In the genomic region with DNA sequence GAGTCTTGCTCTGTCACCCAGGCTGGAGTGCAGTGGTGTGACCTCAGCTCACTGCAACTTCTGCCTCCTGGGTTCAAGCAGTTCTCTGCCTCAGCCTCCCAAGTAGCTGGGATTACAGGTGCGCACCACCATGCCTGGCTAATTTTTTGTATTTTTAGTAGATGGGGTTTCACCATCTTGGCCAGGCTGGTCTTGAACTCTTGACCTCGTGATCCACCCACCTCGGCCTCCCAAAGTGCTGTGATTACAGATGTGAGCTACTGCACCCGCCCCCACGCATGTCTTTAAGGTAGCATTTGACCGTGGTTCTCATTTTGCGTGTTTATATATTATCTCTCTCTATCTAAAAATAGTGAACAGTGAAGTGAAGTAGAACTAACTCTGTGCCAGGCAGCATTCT, we compare ENCODE assay signal across 12 cellular contexts. TPM values are rescaled to one million over a fixed set of nuclear protein-coding genes. Genes with fewer than 3 reads are reported as not detected.
A peak's percentile ranks its signal among the peaks of the same experiment; 100 is the strongest.
DNase-seq lines count a peak whose midpoint lies in the region; ATAC-seq and TF ChIP-seq lines count a peak whose summit lies in the region.
"Not testable (repeated sequence)": the region's sequence is repeated elsewhere in the genome, so short reads cannot be mapped to it uniquely, and the experiment has no call there.
"Had no signal": no experiment of that assay in that cellular context is flagged by ENCODE, and none has a peak within 500 bp of the region (broad histone marks: within the 10 kb centered on the region; RNA-seq: fewer than 3 reads in every experiment).

No MANE protein-coding gene starts in this region.

- H3K4me3 Mint-ChIP-seq in CD8-positive, alpha-beta T cell: peak overlapping the region; percentile 35
- H3K4me3 Mint-ChIP-seq in activated CD4-positive, alpha-beta memory T cell treated with anti-CD3 and anti-CD28 coated beads for 36 hours: peak overlapping the region; percentile 38
- peak overlapping the region; percentile 39 for H3K4me3 Mint-ChIP-seq in activated naive CD4-positive, alpha-beta T cell treated with anti-CD3 and anti-CD28 coated beads for 36 hours
- H3K4me3 Mint-ChIP-seq in brain: peak overlapping the region; percentile 97 to 100 (median 99)
- peak overlapping the region; percentile 75 for H3K4me3 Mint-ChIP-seq in natural killer cell
- peak overlapping the region; percentile 54 for H3K4me3 Mint-ChIP-seq in stimulated activated memory B cell treated with anti-CD40 and anti-IgM and Interleukin-4, amounts not matched to agents 10 μg/mL and 1 μg/mL and 100 μg/mL, for 72 hours

- TF ChIP-seq CTCF in CD8-positive, alpha-beta T cell (IDR thresholded peaks at IDR 0.05); RWPE1 (conservative IDR thresholded peaks at IDR 0.05; ENCODE audit: low read depth); brain (conservative IDR thresholded peaks at IDR 0.05); natural killer cell (IDR thresholded peaks at IDR 0.05): not testable (repeated sequence)

- not testable (repeated sequence) for DNase-seq in CD8-positive, alpha-beta T cell; RWPE1 (ENCODE audit: low spot score); activated CD4-positive, alpha-beta memory T cell treated with anti-CD3 and anti-CD28 coated beads for 36 hours; activated naive CD4-positive, alpha-beta T cell treated with anti-CD3 and anti-CD28 coated beads for 36 hours; natural killer cell

- H3K4me1 Mint-ChIP-seq in CD8-positive, alpha-beta T cell (ENCODE audit: low read depth): peaks cover 69% of the 10 kb centered on the region
- peaks cover 60% of the 10 kb centered on the region for H3K4me1 Mint-ChIP-seq in activated CD4-positive, alpha-beta memory T cell treated with anti-CD3 and anti-CD28 coated beads for 36 hours (ENCODE audit: low read depth)
- H3K4me1 Mint-ChIP-seq in activated naive CD4-positive, alpha-beta T cell treated with anti-CD3 and anti-CD28 coated beads for 36 hours (ENCODE audit: low read depth): peaks cover 60% of the 10 kb centered on the region
- H3K4me1 Mint-ChIP-seq in brain (peaks cover 77% of the 10 kb centered on the region), natural killer cell (peaks cover 36 to 43% of the 10 kb centered on the region in 2 donors)
- H3K4me1 Mint-ChIP-seq in stimulated activated memory B cell treated with anti-CD40 and anti-IgM and Interleukin-4, amounts not matched to agents 10 μg/mL and 1 μg/mL and 100 μg/mL, for 72 hours: peaks cover 43% of the 10 kb centered on the region

- H3K27ac ChIP-seq in CD8-positive, alpha-beta T cell (ENCODE audit: low read depth, low read length): not testable (repeated sequence)
- 0 out of 2 replicates have a peak overlapping the region, but pooled peaks have one; percentile 23 for H3K27ac ChIP-seq in RWPE1

- not testable (repeated sequence) for H3K4me3 ChIP-seq in CD8-positive, alpha-beta T cell (ENCODE audit: low read depth, low read length)

- POLR2A ChIA-PET in CD8-positive, alpha-beta T cell (lab: Charles Lee); RWPE1 (lab: Yijun Ruan, JAX; ENCODE audit: low non-redundant PET); activated CD4-positive, alpha-beta memory T cell treated with anti-CD3 and anti-CD28 coated beads for 36 hours (lab: Charles Lee): not testable (repeated sequence)

- not testable (repeated sequence) for H3K9me3 Mint-ChIP-seq in CD8-positive, alpha-beta T cell; activated CD4-positive, alpha-beta memory T cell treated with anti-CD3 and anti-CD28 coated beads for 36 hours; activated naive CD4-positive, alpha-beta T cell treated with anti-CD3 and anti-CD28 coated beads for 36 hours; brain; natural killer cell; stimulated activated memory B cell treated with anti-CD40 and anti-IgM and Interleukin-4, amounts not matched to agents 10 μg/mL and 1 μg/mL and 100 μg/mL, for 72 hours

- H3K27ac Mint-ChIP-seq in CD8-positive, alpha-beta T cell: peak overlapping the region; percentile 82
- H3K27ac Mint-ChIP-seq in activated CD4-positive, alpha-beta memory T cell treated with anti-CD3 and anti-CD28 coated beads for 36 hours: peak overlapping the region; percentile 42
- peak overlapping the region; percentile 18 for H3K27ac Mint-ChIP-seq in activated naive CD4-positive, alpha-beta T cell treated with anti-CD3 and anti-CD28 coated beads for 36 hours
- H3K27ac Mint-ChIP-seq in brain: peak overlapping the region in 2 of 5 experiments; percentile 38 to 81
- H3K27ac Mint-ChIP-seq in natural killer cell: peak overlapping the region; percentile 98
- H3K27ac Mint-ChIP-seq in stimulated activated memory B cell treated with anti-CD40 and anti-IgM and Interleukin-4, amounts not matched to agents 10 μg/mL and 1 μg/mL and 100 μg/mL, for 72 hours: peak overlapping the region; percentile 97

- peaks cover 57% of the 10 kb centered on the region for H3K4me1 ChIP-seq in CD8-positive, alpha-beta T cell (ENCODE audit: insufficient read depth, low read length)

- H3K27me3 ChIP-seq in CD8-positive, alpha-beta T cell (ENCODE audit: insufficient read depth, low read length): not testable (repeated sequence)

- peaks cover 60% of the 10 kb centered on the region for H3K36me3 Mint-ChIP-seq in CD8-positive, alpha-beta T cell
- H3K36me3 Mint-ChIP-seq in activated CD4-positive, alpha-beta memory T cell treated with anti-CD3 and anti-CD28 coated beads for 36 hours: peaks cover 52% of the 10 kb centered on the region
- peaks cover 41% of the 10 kb centered on the region for H3K36me3 Mint-ChIP-seq in activated naive CD4-positive, alpha-beta T cell treated with anti-CD3 and anti-CD28 coated beads for 36 hours (ENCODE audit: low read depth)
- peaks cover 49% of the 10 kb centered on the region for H3K36me3 Mint-ChIP-seq in brain
- not testable (repeated sequence) for H3K36me3 Mint-ChIP-seq in natural killer cell
- peaks cover 35% of the 10 kb centered on the region for H3K36me3 Mint-ChIP-seq in stimulated activated memory B cell treated with anti-CD40 and anti-IgM and Interleukin-4, amounts not matched to agents 10 μg/mL and 1 μg/mL and 100 μg/mL, for 72 hours

- peaks cover 20% of the 10 kb centered on the region for H3K36me3 ChIP-seq in CD8-positive, alpha-beta T cell (ENCODE audit: insufficient read depth, low read length)

- not testable (repeated sequence) for H3K9me3 ChIP-seq in CD8-positive, alpha-beta T cell (ENCODE audit: low read length)

- ATAC-seq in CD8-positive, alpha-beta T cell; natural killer cell; stimulated activated memory B cell treated with anti-CD40 and anti-IgM and Interleukin-4, amounts not matched to agents 10 μg/mL and 1 μg/mL and 100 μg/mL, for 72 hours: not testable (repeated sequence)

- intact Hi-C loops in CD8-positive, alpha-beta T cell (cut with DNase I, micrococcal nuclease): loop anchor here (5.0 to 10.0 kb wide), 6 partner anchors 49 to 1271 kb away; a partner anchor contains a TSS
- intact Hi-C loops in activated CD4-positive, alpha-beta memory T cell treated with anti-CD3 and anti-CD28 coated beads for 36 hours (cut with micrococcal nuclease): loop anchor here (5.0 kb wide), 1 partner anchor 913 kb away; a partner anchor contains a TSS
- intact Hi-C loops in activated naive CD4-positive, alpha-beta T cell treated with anti-CD3 and anti-CD28 coated beads for 36 hours (cut with micrococcal nuclease): loop anchor here (5.0 kb wide), 1 partner anchor 182 kb away; a partner anchor contains a TSS
- intact Hi-C loops in natural killer cell (cut with micrococcal nuclease): loop anchor here (5.0 kb wide), 2 partner anchors 47 to 62 kb away; no protein-coding TSS in a partner anchor

- H3K27me3 Mint-ChIP-seq in CD8-positive, alpha-beta T cell (ENCODE audit: low read depth); activated CD4-positive, alpha-beta memory T cell treated with anti-CD3 and anti-CD28 coated beads for 36 hours; activated naive CD4-positive, alpha-beta T cell treated with anti-CD3 and anti-CD28 coated beads for 36 hours (ENCODE audit: low read depth); brain; natural killer cell (ENCODE audit: low read depth in 2 of 2); stimulated activated memory B cell treated with anti-CD40 and anti-IgM and Interleukin-4, amounts not matched to agents 10 μg/mL and 1 μg/mL and 100 μg/mL, for 72 hours: not testable (repeated sequence)

- CTCF ChIA-PET in CD8-positive, alpha-beta T cell (lab: Charles Lee): interaction anchor here (1.2 kb wide), 1 partner anchor 11 kb away, joined by 5 read pairs; no protein-coding TSS in a partner anchor
- CTCF ChIA-PET in RWPE1 (lab: Yijun Ruan, JAX): not testable (repeated sequence)
- CTCF ChIA-PET in activated CD4-positive, alpha-beta memory T cell treated with anti-CD3 and anti-CD28 coated beads for 36 hours (lab: Charles Lee): interaction anchor here (0.9 to 4.6 kb wide), 2 partner anchors 12 to 51 kb away, joined by 6 to 32 read pairs; no protein-coding TSS in a partner anchor
- CTCF ChIA-PET in activated naive CD4-positive, alpha-beta T cell treated with anti-CD3 and anti-CD28 coated beads for 36 hours (lab: Charles Lee): interaction anchor here (1.7 kb wide), 1 partner anchor 11 kb away, joined by 10 read pairs; no protein-coding TSS in a partner anchor

RNA-seq across cellular contexts. Expression of a gene that starts 2.3 kb away (rescaled TPM):
- total RNA-seq in CD8-positive, alpha-beta T cell: 10 to 100 TPM; 67.9 to 70.0 TPM
- 100 to 1,000 TPM; 429 to 457 TPM for total RNA-seq in activated CD4-positive, alpha-beta memory T cell treated with anti-CD3 and anti-CD28 coated beads for 36 hours
- 100 to 1,000 TPM; 373 to 397 TPM for total RNA-seq in activated naive CD4-positive, alpha-beta T cell treated with anti-CD3 and anti-CD28 coated beads for 36 hours
- polyA plus RNA-seq in brain (ENCODE audit: insufficient read depth, low read depth, low replicate concordance): 495 TPM
- total RNA-seq in natural killer cell: 100 to 1,000 TPM; 120 to 127 (median 127) TPM

RNA-seq across cellular contexts. Expression of a gene that starts 23.2 kb away (rescaled TPM):
- 1 to 10 TPM; 3.8 to 3.9 TPM for total RNA-seq in CD8-positive, alpha-beta T cell
- 10 to 100 TPM; 59.9 to 64.0 TPM for total RNA-seq in activated CD4-positive, alpha-beta memory T cell treated with anti-CD3 and anti-CD28 coated beads for 36 hours
- 10 to 100 TPM; 10.5 to 11.6 TPM for total RNA-seq in activated naive CD4-positive, alpha-beta T cell treated with anti-CD3 and anti-CD28 coated beads for 36 hours
- polyA plus RNA-seq in brain (ENCODE audit: insufficient read depth, low read depth, low replicate concordance): not detected
- 1 to 10 TPM; 2.6 to 6.4 (median 4.2) TPM for total RNA-seq in natural killer cell
- total RNA-seq: cerebellum, frontal cortex, H9, temporal lobe had no signal
- polyA plus RNA-seq: BJ had no signal

Comparison
In these comparisons a context has a peak if more than half of its experiments do, and no peak if none do; other contexts are left out.
1. H3K4me3 Mint-ChIP-seq: peak in every context shown above with its lines; median percentile 99 in brain; 75 in natural killer cell; 54 in stimulated activated memory B cell treated with anti-CD40 and anti-IgM and Interleukin-4, amounts not matched to agents 10 μg/mL and 1 μg/mL and 100 μg/mL, for 72 hours; 39 in activated naive CD4-positive, alpha-beta T cell treated with anti-CD3 and anti-CD28 coated beads for 36 hours; 38 in activated CD4-positive, alpha-beta memory T cell treated with anti-CD3 and anti-CD28 coated beads for 36 hours; 35 in CD8-positive, alpha-beta T cell.
2. RNA of a gene that starts 23.2 kb away (total RNA-seq): 59.9 to 64.0 TPM in activated CD4-positive, alpha-beta memory T cell treated with anti-CD3 and anti-CD28 coated beads for 36 hours; 10.5 to 11.6 TPM in activated naive CD4-positive, alpha-beta T cell treated with anti-CD3 and anti-CD28 coated beads for 36 hours, 2.6 to 6.4 TPM in natural killer cell and 3.8 to 3.9 TPM in CD8-positive, alpha-beta T cell; every median in the first group is over 4 times any median in the second.